Comparison of ENCODE assay signal across 9 cellular contexts in genomic region chr20:23161968-23162696, GRCh38.
DNase-seq lines count a peak whose midpoint lies in the region; ATAC-seq, FAIRE-seq and TF ChIP-seq lines count a peak whose summit lies in the region.
"Had no signal": no experiment of that assay in that cellular context is flagged by ENCODE, and none has a peak within 500 bp of the region (broad histone marks: within the 10 kb centered on the region; RNA-seq: fewer than 3 reads in every experiment).

No MANE protein-coding gene starts in this region.

- no peak for FAIRE-seq in GM12878 (lab: Jason Lieb, UNC)
- no peak for FAIRE-seq in urothelium cell line (lab: Jason Lieb, UNC)

- SMC1A ChIA-PET in GM12878 (lab: Charles Lee; ENCODE audit: uncharacterized antibody, unreplicated experiment), result interaction anchor here (2.2 to 5.9 kb wide), 2 partner anchors 14 to 46 kb away, joined by 7 to 58 read pairs; no protein-coding TSS in a partner anchor

- H4K20me1 ChIP-seq in GM12878 (ENCODE audit: control insufficient read depth, insufficient read depth), result no peaks in the 10 kb centered on the region

- H3K27ac Mint-ChIP-seq in stimulated activated naive CD8-positive, alpha-beta T cell treated with anti-CD3 and anti-CD28 coated beads, Interleukin-15, amount 100 ng/mL, for 72 hours, result no peak overlapping the region
- H3K27ac Mint-ChIP-seq: mesothelial cell of epicardium had no signal

- no peak for TF ChIP-seq EP300 in GM12878 (IDR thresholded peaks at IDR 0.05; ENCODE audit: borderline replicate concordance in 1 of 2, control insufficient read depth in 1 of 2, low read depth in 2 of 2, low read length in 2 of 2)

- WGBS in GM12878 (ENCODE audit: insufficient coverage, insufficient replicate concordance, low lambda C conversion rate, missing lambda C conversion rate), result 50% methylated on average over 12 of the region's 12 CpGs

- no TSS peak for BruUV-seq in GM12878 (replicated peaks; lab: Mats Ljungman, UMichigan)

- H3K27me3 ChIP-seq in ACC112 (ENCODE audit: insufficient read depth, low read length) (no peaks in the 10 kb centered on the region), GM12878 (replicated peaks in 1 of 2; ENCODE audit: control insufficient read depth in 2 of 2, insufficient read depth in 2 of 2, low read length in 1 of 2) (no peaks in the 10 kb centered on the region)

- H3K4me1 Mint-ChIP-seq in stimulated activated naive CD8-positive, alpha-beta T cell treated with anti-CD3 and anti-CD28 coated beads, Interleukin-15, amount 100 ng/mL, for 72 hours, result peaks cover 15% of the 10 kb centered on the region

- no peak for TF ChIP-seq CTCF in GM12878 (IDR thresholded peaks at IDR 0.05 in 2 of 3, conservative IDR thresholded peaks at IDR 0.05 in 1 of 3; ENCODE audit: control insufficient read depth in 2 of 3, extremely low read depth in 1 of 3, insufficient read depth in 1 of 3, low read depth in 3 of 3, low read length in 3 of 3)

- CTCF ChIA-PET in GM12878 (lab: Yijun Ruan, JAX), result interaction anchor here (1.7 kb wide), 1 partner anchor 111 kb away, joined by 5 read pairs; no protein-coding TSS in a partner anchor

- no peak overlapping the region for H3K4me2 ChIP-seq in GM12878 (ENCODE audit: control insufficient read depth, insufficient read depth)

- H2AFZ ChIP-seq in ACC112 (ENCODE audit: low read length, unreplicated experiment) (no peak overlapping the region), GM12878 (ENCODE audit: control insufficient read depth, low read depth, low read length) (no peak overlapping the region)

- H3K27me3 Mint-ChIP-seq in stimulated activated naive CD8-positive, alpha-beta T cell treated with anti-CD3 and anti-CD28 coated beads, Interleukin-15, amount 100 ng/mL, for 72 hours, result peaks cover 7% of the 10 kb centered on the region

- H3K9me3 Mint-ChIP-seq in stimulated activated naive CD8-positive, alpha-beta T cell treated with anti-CD3 and anti-CD28 coated beads, Interleukin-15, amount 100 ng/mL, for 72 hours, result no peaks in the 10 kb centered on the region
- H3K9me3 Mint-ChIP-seq: mesothelial cell of epicardium had no signal

- H3K36me3 ChIP-seq in ACC112 (ENCODE audit: insufficient read depth, low read length), result no peaks in the 10 kb centered on the region
- H3K36me3 ChIP-seq in GM12878 (ENCODE audit: control insufficient read depth in 2 of 2, insufficient read depth in 2 of 2, low read length in 1 of 2), result no peaks in the 10 kb centered on the region

- in situ Hi-C loops in GM12878 (cut with MboI), result no loop called here

- RAD21 ChIA-PET in GM12878 (lab: Charles Lee; ENCODE audit: unreplicated experiment), result interaction anchor here (0.6 kb wide), 1 partner anchor 30 kb away, joined by 3 read pairs; no protein-coding TSS in a partner anchor

- TF ChIP-seq POLR2A in GM12878 (IDR thresholded peaks at IDR 0.05; ENCODE audit: low read depth, low read length), result no peak

- ATAC-seq in GM12878, result peak; percentile 52
- peak; percentile 68 for ATAC-seq in left lobe of liver
- no peak for ATAC-seq in HG03469 (IDR thresholded peaks at IDR 0.05; ENCODE audit: unreplicated experiment)
- no peak for ATAC-seq in GM18520 (IDR thresholded peaks at IDR 0.05; ENCODE audit: unreplicated experiment)
- no peak for ATAC-seq in stimulated activated naive CD8-positive, alpha-beta T cell treated with anti-CD3 and anti-CD28 coated beads, Interleukin-15, amount 100 ng/mL, for 72 hours

- POLR2A ChIA-PET in GM12878 (lab: Charles Lee), result no interaction called here

- intact Hi-C loops in GM12878 (cut with micrococcal nuclease; ENCODE audit: unreplicated experiment), result no loop called here

- H3K79me2 ChIP-seq in ACC112 (ENCODE audit: control insufficient read depth, insufficient read depth, low read length, unreplicated experiment) (no peaks in the 10 kb centered on the region), GM12878 (ENCODE audit: control insufficient read depth, insufficient read depth, low read length) (no peaks in the 10 kb centered on the region)

- H3K4me3 Mint-ChIP-seq in stimulated activated naive CD8-positive, alpha-beta T cell treated with anti-CD3 and anti-CD28 coated beads, Interleukin-15, amount 100 ng/mL, for 72 hours, result no peak overlapping the region
- H3K4me3 Mint-ChIP-seq: mesothelial cell of epicardium had no signal

- peaks cover 34% of the 10 kb centered on the region for H3K4me1 ChIP-seq in ACC112 (ENCODE audit: control insufficient read depth, insufficient read depth, low read length, unreplicated experiment)
- peaks cover 31% of the 10 kb centered on the region for H3K4me1 ChIP-seq in GM12878 (ENCODE audit: control insufficient read depth, insufficient read depth, low read length)

- no peak overlapping the region for H3K4me3 ChIP-seq in ACC112 (ENCODE audit: low read depth, low read length)
- no peak overlapping the region for H3K4me3 ChIP-seq in GM12878

- no peaks in the 10 kb centered on the region for H3K9me3 ChIP-seq in GM12878 (replicated peaks; ENCODE audit: control insufficient read depth, insufficient read depth, low read length)

- H3K9ac ChIP-seq in GM12878 (ENCODE audit: control insufficient read depth, insufficient read depth, low read length), result no peak overlapping the region

- DNase-seq in NCI-H1105 (lab: John Stamatoyannopoulos, UW) (peak; percentile 84), GM12878 (ENCODE audit: low read depth, low spot score) (no peak), left lobe of liver (ENCODE audit: low spot score) (peak; percentile 69), urothelium cell line (ENCODE audit: low spot score) (no peak)
- DNase-seq in stimulated activated naive CD8-positive, alpha-beta T cell treated with anti-CD3 and anti-CD28 coated beads, Interleukin-15, amount 100 ng/mL, for 72 hours, result no peak

- no peak for TF ChIP-seq RAD21 in GM12878 (IDR thresholded peaks at IDR 0.05; ENCODE audit: insufficient read depth, low read depth, low read length)

- H3K27ac ChIP-seq in ACC112 (ENCODE audit: low read depth, low read length) (peak overlapping the region; percentile 46; the same call in 1 of the 2 replicates), GM12878 (ENCODE audit: control insufficient read depth, insufficient read depth) (no peak overlapping the region)

TF ChIP-seq in GM12878, 131 proteins besides CTCF, POLR2A, EP300 and RAD21 (continues in another document):
- TF ChIP-seq, protein P1, sequence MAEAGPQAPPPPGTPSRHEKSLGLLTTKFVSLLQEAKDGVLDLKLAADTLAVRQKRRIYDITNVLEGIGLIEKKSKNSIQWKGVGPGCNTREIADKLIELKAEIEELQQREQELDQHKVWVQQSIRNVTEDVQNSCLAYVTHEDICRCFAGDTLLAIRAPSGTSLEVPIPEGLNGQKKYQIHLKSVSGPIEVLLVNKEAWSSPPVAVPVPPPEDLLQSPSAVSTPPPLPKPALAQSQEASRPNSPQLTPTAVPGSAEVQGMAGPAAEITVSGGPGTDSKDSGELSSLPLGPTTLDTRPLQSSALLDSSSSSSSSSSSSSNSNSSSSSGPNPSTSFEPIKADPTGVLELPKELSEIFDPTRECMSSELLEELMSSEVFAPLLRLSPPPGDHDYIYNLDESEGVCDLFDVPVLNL (IDR thresholded peaks at IDR 0.05; ENCODE audit: low read depth, low read length), result no peak
- TF ChIP-seq NFIC (IDR thresholded peaks at IDR 0.05; ENCODE audit: low read depth, low read length), result no peak
- no peak for TF ChIP-seq SUZ12 (IDR thresholded peaks at IDR 0.05; ENCODE audit: unreplicated experiment)
- TF ChIP-seq, protein P2, sequence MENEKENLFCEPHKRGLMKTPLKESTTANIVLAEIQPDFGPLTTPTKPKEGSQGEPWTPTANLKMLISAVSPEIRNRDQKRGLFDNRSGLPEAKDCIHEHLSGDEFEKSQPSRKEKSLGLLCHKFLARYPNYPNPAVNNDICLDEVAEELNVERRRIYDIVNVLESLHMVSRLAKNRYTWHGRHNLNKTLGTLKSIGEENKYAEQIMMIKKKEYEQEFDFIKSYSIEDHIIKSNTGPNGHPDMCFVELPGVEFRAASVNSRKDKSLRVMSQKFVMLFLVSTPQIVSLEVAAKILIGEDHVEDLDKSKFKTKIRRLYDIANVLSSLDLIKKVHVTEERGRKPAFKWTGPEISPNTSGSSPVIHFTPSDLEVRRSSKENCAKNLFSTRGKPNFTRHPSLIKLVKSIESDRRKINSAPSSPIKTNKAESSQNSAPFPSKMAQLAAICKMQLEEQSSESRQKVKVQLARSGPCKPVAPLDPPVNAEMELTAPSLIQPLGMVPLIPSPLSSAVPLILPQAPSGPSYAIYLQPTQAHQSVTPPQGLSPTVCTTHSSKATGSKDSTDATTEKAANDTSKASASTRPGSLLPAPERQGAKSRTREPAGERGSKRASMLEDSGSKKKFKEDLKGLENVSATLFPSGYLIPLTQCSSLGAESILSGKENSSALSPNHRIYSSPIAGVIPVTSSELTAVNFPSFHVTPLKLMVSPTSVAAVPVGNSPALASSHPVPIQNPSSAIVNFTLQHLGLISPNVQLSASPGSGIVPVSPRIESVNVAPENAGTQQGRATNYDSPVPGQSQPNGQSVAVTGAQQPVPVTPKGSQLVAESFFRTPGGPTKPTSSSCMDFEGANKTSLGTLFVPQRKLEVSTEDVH (IDR thresholded peaks at IDR 0.05; ENCODE audit: low read depth, partially characterized antibody), result no peak
- TF ChIP-seq CHD1 (IDR thresholded peaks at IDR 0.05; ENCODE audit: low read depth, low read length), result no peak
- no peak for TF ChIP-seq SPI1 (IDR thresholded peaks at IDR 0.05; ENCODE audit: borderline replicate concordance, insufficient read depth, low read depth, low read length)
- TF ChIP-seq BACH1 (IDR thresholded peaks at IDR 0.05; ENCODE audit: borderline replicate concordance), result no peak
- TF ChIP-seq TCF12 (IDR thresholded peaks at IDR 0.05; ENCODE audit: low read depth, low read length), result no peak
- TF ChIP-seq PBX3 (IDR thresholded peaks at IDR 0.05; ENCODE audit: insufficient replicate concordance, low read depth, low read length), result no peak

Comparison
In these comparisons a context has a peak if more than half of its experiments do, and no peak if none do; other contexts are left out.
1. DNase-seq: peak in NCI-H1105 (single experiment) and left lobe of liver (single experiment); none in GM12878 (single experiment), stimulated activated naive CD8-positive, alpha-beta T cell treated with anti-CD3 and anti-CD28 coated beads, Interleukin-15, amount 100 ng/mL, for 72 hours (0 of 2) and urothelium cell line (single experiment).
2. ATAC-seq: peak in GM12878 (single experiment) and left lobe of liver (single experiment); none in HG03469 (single experiment), GM18520 (single experiment) and stimulated activated naive CD8-positive, alpha-beta T cell treated with anti-CD3 and anti-CD28 coated beads, Interleukin-15, amount 100 ng/mL, for 72 hours (single experiment).